1 cellular context compared by ENCODE assay signal in the genomic region with DNA sequence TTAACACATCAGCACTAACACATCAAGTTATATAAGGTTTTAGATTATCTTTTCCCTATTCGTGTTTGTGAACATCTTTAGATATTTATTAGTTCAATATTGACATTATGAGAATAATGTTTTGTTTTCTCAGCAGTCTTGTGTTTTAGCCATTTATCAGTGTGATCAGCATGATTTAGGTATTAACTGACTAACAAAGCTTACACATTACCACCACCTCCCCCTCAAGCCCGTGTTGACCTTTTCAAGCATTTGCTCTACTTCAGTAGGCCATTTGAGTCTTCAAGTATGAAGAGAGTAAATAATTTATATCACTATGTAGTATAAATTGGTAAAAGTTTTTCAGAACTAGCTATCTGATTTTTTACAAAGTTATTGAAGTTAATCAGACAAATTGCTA.
TF ChIP-seq lines count a peak whose summit lies in the region.

No MANE protein-coding gene starts in this region.

TF ChIP-seq in WTC11, 78 proteins besides CTCF, POLR2A, EP300 and RAD21 (continued from another document):
- TF ChIP-seq, protein P1, sequence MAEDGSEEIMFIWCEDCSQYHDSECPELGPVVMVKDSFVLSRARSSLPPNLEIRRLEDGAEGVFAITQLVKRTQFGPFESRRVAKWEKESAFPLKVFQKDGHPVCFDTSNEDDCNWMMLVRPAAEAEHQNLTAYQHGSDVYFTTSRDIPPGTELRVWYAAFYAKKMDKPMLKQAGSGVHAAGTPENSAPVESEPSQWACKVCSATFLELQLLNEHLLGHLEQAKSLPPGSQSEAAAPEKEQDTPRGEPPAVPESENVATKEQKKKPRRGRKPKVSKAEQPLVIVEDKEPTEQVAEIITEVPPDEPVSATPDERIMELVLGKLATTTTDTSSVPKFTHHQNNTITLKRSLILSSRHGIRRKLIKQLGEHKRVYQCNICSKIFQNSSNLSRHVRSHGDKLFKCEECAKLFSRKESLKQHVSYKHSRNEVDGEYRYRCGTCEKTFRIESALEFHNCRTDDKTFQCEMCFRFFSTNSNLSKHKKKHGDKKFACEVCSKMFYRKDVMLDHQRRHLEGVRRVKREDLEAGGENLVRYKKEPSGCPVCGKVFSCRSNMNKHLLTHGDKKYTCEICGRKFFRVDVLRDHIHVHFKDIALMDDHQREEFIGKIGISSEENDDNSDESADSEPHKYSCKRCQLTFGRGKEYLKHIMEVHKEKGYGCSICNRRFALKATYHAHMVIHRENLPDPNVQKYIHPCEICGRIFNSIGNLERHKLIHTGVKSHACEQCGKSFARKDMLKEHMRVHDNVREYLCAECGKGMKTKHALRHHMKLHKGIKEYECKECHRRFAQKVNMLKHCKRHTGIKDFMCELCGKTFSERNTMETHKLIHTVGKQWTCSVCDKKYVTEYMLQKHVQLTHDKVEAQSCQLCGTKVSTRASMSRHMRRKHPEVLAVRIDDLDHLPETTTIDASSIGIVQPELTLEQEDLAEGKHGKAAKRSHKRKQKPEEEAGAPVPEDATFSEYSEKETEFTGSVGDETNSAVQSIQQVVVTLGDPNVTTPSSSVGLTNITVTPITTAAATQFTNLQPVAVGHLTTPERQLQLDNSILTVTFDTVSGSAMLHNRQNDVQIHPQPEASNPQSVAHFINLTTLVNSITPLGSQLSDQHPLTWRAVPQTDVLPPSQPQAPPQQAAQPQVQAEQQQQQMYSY (CRISPR knock-in tag; IDR thresholded peaks at IDR 0.05), result no peak
- TF ChIP-seq ATF3 (CRISPR knock-in tag; conservative IDR thresholded peaks at IDR 0.05), result no peak
- TF ChIP-seq ZNF281 (CRISPR knock-in tag; IDR thresholded peaks at IDR 0.05), result no peak
- no peak for TF ChIP-seq SOX15 (CRISPR knock-in tag; IDR thresholded peaks at IDR 0.05)
- no peak for TF ChIP-seq PREB (CRISPR knock-in tag; IDR thresholded peaks at IDR 0.05; ENCODE audit: borderline replicate concordance)
- no peak for TF ChIP-seq FOXK1 (CRISPR knock-in tag; IDR thresholded peaks at IDR 0.05)
